ENCODE assay signal across 19 cellular contexts in genomic region chr11:117259417-117259816, GRCh38. TPM values are rescaled to one million over a fixed set of nuclear protein-coding genes. Genes with fewer than 3 reads are reported as not detected.
DNase-seq lines count a peak whose midpoint lies in the region; ATAC-seq, FAIRE-seq and TF ChIP-seq lines count a peak whose summit lies in the region.
"Had no signal": no experiment of that assay in that cellular context is flagged by ENCODE, and none has a peak within 500 bp of the region (broad histone marks: within the 10 kb centered on the region; RNA-seq: fewer than 3 reads in every experiment).

No MANE protein-coding gene starts in this region.

- peaks cover 0 to 15% (median 4%) of the 10 kb centered on the region in 3 experiments for H3K36me3 ChIP-seq in naive thymus-derived CD4-positive, alpha-beta T cell (ENCODE audit: control insufficient read depth in 2 of 3, insufficient read depth in 3 of 3, low read length in 3 of 3)
- H3K36me3 ChIP-seq: colonic mucosa, ovary had no signal

- DNase-seq in AG08396 (ENCODE audit: low spot score) (peak; percentile 50), HFFc6 (peak; percentile 68), astrocyte of the spinal cord (ENCODE audit: low read depth, low spot score) (peak; percentile 59), frontal cortex (ENCODE audit: low spot score in 2 of 2) (no peak), G401 (ENCODE audit: low spot score) (no peak), SHP77 treated with DMSO at 0.1 percent for 48 hours (lab: John Stamatoyannopoulos, UW) (no peak), NCI-H1436 (lab: John Stamatoyannopoulos, UW) (no peak)
- DNase-seq in naive thymus-derived CD4-positive, alpha-beta T cell: no peak
- DNase-seq: activated CD4-positive, alpha-beta T cell treated with anti-CD3 and anti-CD28 coated beads, Interleukin-2, amount 50 U/mL, for 4 hours; colonic mucosa; left ventricle myocardium inferior; NCI-H446; ovary; right lobe of liver; stimulated activated CD4-positive, alpha-beta T cell treated with anti-CD3 and anti-CD28 coated beads, Interleukin-2, amount 100 ng/mL, for 24 hours; T-helper 1 cell; upper lobe of right lung had no signal

- no peak overlapping the region for H3K27ac ChIP-seq in naive thymus-derived CD4-positive, alpha-beta T cell (ENCODE audit: low read depth, low read length)
- H3K27ac ChIP-seq: colonic mucosa, left ventricle myocardium inferior, ovary, right lobe of liver, upper lobe of right lung, VCaP had no signal

- in situ Hi-C loops in astrocyte of the spinal cord (cut with HindIII; ENCODE audit: low sequenced_read_pairs) (no loop called here), G401 (cut with HindIII; ENCODE audit: low sequenced_read_pairs) (no loop called here)

- ATAC-seq in naive thymus-derived CD4-positive, alpha-beta T cell: no peak
- ATAC-seq: right lobe of liver, upper lobe of right lung had no signal

- peaks cover 2% of the 10 kb centered on the region; the same call in 1 of the 2 replicates for H3K27me3 Mint-ChIP-seq in HFFc6 (ENCODE audit: insufficient read depth)
- no peaks in the 10 kb centered on the region for H3K27me3 Mint-ChIP-seq in naive thymus-derived CD4-positive, alpha-beta T cell

- CTCF ChIA-PET in naive thymus-derived CD4-positive, alpha-beta T cell (lab: Charles Lee): no interaction called here

- H3K9me3 Mint-ChIP-seq in HFFc6: no peaks in the 10 kb centered on the region
- no peaks in the 10 kb centered on the region for H3K9me3 Mint-ChIP-seq in naive thymus-derived CD4-positive, alpha-beta T cell

- POLR2A ChIA-PET in naive thymus-derived CD4-positive, alpha-beta T cell (lab: Charles Lee): no interaction called here

- H3K4me1 ChIP-seq in naive thymus-derived CD4-positive, alpha-beta T cell (ENCODE audit: control insufficient read depth in 2 of 2, insufficient read depth in 2 of 2, low read length in 2 of 2): no peaks in the 10 kb centered on the region
- H3K4me1 ChIP-seq: colonic mucosa, left ventricle myocardium inferior, right lobe of liver, upper lobe of right lung had no signal

- H3K4me3 ChIP-seq in astrocyte of the spinal cord (ENCODE audit: low read depth, low read length): no peak overlapping the region
- H3K4me3 ChIP-seq in naive thymus-derived CD4-positive, alpha-beta T cell (ENCODE audit: low read length): no peak overlapping the region
- H3K4me3 ChIP-seq: colonic mucosa, left ventricle myocardium inferior, ovary, right lobe of liver, upper lobe of right lung had no signal

- FAIRE-seq in frontal cortex (lab: Jason Lieb, UNC): peak; percentile 31
- FAIRE-seq: endometrium had no signal

- peak overlapping the region; percentile 36 for H3K4me3 Mint-ChIP-seq in HFFc6
- no peak overlapping the region for H3K4me3 Mint-ChIP-seq in naive thymus-derived CD4-positive, alpha-beta T cell

- peaks cover 43% of the 10 kb centered on the region for H3K4me1 Mint-ChIP-seq in HFFc6 (ENCODE audit: low read depth)
- H3K4me1 Mint-ChIP-seq in naive thymus-derived CD4-positive, alpha-beta T cell: peaks cover 0 to 5% (median 4%) of the 10 kb centered on the region in 7 donors

- no peaks in the 10 kb centered on the region for H3K27me3 ChIP-seq in naive thymus-derived CD4-positive, alpha-beta T cell (ENCODE audit: control insufficient read depth in 2 of 2, insufficient read depth in 2 of 2, low read length in 2 of 2)
- H3K27me3 ChIP-seq: colonic mucosa, ovary, right lobe of liver, upper lobe of right lung had no signal

- TF ChIP-seq CTCF in HFFc6 (IDR thresholded peaks at IDR 0.05) (no peak), astrocyte of the spinal cord (IDR thresholded peaks at IDR 0.05; ENCODE audit: low read depth, low read length) (no peak)

- intact Hi-C loops in naive thymus-derived CD4-positive, alpha-beta T cell (cut with micrococcal nuclease): no loop called here

- no peaks in the 10 kb centered on the region for H3K9me3 ChIP-seq in naive thymus-derived CD4-positive, alpha-beta T cell (ENCODE audit: control insufficient read depth in 2 of 3, low read length in 3 of 3)
- H3K9me3 ChIP-seq: colonic mucosa, left ventricle myocardium inferior, ovary, right lobe of liver, upper lobe of right lung had no signal

- peak overlapping the region; percentile 71 for H3K27ac Mint-ChIP-seq in HFFc6
- H3K27ac Mint-ChIP-seq in naive thymus-derived CD4-positive, alpha-beta T cell: no peak overlapping the region

- H3K36me3 Mint-ChIP-seq in HFFc6 (ENCODE audit: low read depth): peaks cover 34% of the 10 kb centered on the region
- H3K36me3 Mint-ChIP-seq in naive thymus-derived CD4-positive, alpha-beta T cell: peaks cover 4 to 49% (median 27%) of the 10 kb centered on the region in 5 donors

RNA-seq across cellular contexts. Expression of gene RNF214, which starts 26.9 kb away (rescaled TPM):
- total RNA-seq in HFFc6 (2021; fragmentation: NEBNext Ultra II Directional; extraction: Animal tissue kit (Norgen Biotek cat#: 25700)): 10 to 100 TPM; 17.7 to 25.6 (median 22.1) TPM
- 15.1 TPM for total RNA-seq in frontal cortex
- total RNA-seq in G401 (2014; rRNA removed; shearing (Covaris generic)): 5.5 and 18.3 TPM in 2 replicates
- 10 to 100 TPM; 16.6 to 36.0 (median 24.0) TPM for total RNA-seq in naive thymus-derived CD4-positive, alpha-beta T cell
- polyA plus RNA-seq in naive thymus-derived CD4-positive, alpha-beta T cell: 10 to 100 TPM in 1 of 2 donors, 1 to 10 TPM in 1; 9.7 to 10.2 TPM

RNA-seq across cellular contexts. Expression of gene PCSK7, which starts 27.5 kb away (rescaled TPM):
- 10 to 100 TPM; 64.1 to 73.6 (median 68.0) TPM for total RNA-seq in HFFc6 (2021; fragmentation: NEBNext Ultra II Directional; extraction: Animal tissue kit (Norgen Biotek cat#: 25700))
- total RNA-seq in frontal cortex: 20.0 TPM
- total RNA-seq in G401 (2014; rRNA removed; shearing (Covaris generic)): 40.3 and 52.6 TPM in 2 replicates
- 100 to 1,000 TPM; 196 to 319 (median 312) TPM for total RNA-seq in naive thymus-derived CD4-positive, alpha-beta T cell
- 10 to 100 TPM; 45.4 to 71.4 TPM for polyA plus RNA-seq in naive thymus-derived CD4-positive, alpha-beta T cell

RNA-seq across cellular contexts. Expression of gene BACE1-AS, which starts 31.7 kb away (rescaled TPM):
- total RNA-seq in HFFc6 (2021; fragmentation: NEBNext Ultra II Directional; extraction: Animal tissue kit (Norgen Biotek cat#: 25700)): 1 to 10 TPM; 4.3 to 6.4 (median 5.7) TPM
- 3.7 TPM for total RNA-seq in frontal cortex
- 0.98 and 4.2 TPM in 2 replicates for total RNA-seq in G401 (2014; rRNA removed; shearing (Covaris generic))
- 10 to 100 TPM in 2 of 5 experiments, 1 to 10 TPM in 3; 4.2 to 13.2 (median 7.7) TPM for total RNA-seq in naive thymus-derived CD4-positive, alpha-beta T cell
- 1 to 10 TPM in 1 of 2 donors, under 1 TPM in 1; 0.82 to 1.5 TPM for polyA plus RNA-seq in naive thymus-derived CD4-positive, alpha-beta T cell

RNA-seq across cellular contexts. Expression of gene BACE1, which starts 56.6 kb away (rescaled TPM):
- total RNA-seq in HFFc6 (2021; fragmentation: NEBNext Ultra II Directional; extraction: Animal tissue kit (Norgen Biotek cat#: 25700)): 10 to 100 TPM; 59.6 to 80.8 (median 70.7) TPM
- total RNA-seq in frontal cortex: 21.2 TPM
- total RNA-seq in G401 (2014; rRNA removed; shearing (Covaris generic)): 2.3 and 9.7 TPM in 2 replicates
- total RNA-seq in naive thymus-derived CD4-positive, alpha-beta T cell: 1 to 10 TPM in 1 of 5 experiments, under 1 TPM in 4; 0.27 to 2.0 (median 0.34) TPM
- polyA plus RNA-seq in naive thymus-derived CD4-positive, alpha-beta T cell: under 1 TPM; 0.23 to 0.37 TPM

Comparison
In these comparisons a context has a peak if more than half of its experiments do, and no peak if none do; other contexts are left out.
1. DNase-seq: peak in AG08396 (single experiment), HFFc6 (single experiment) and astrocyte of the spinal cord (single experiment); none in frontal cortex (0 of 2), G401 (single experiment), naive thymus-derived CD4-positive, alpha-beta T cell (0 of 9), SHP77 treated with DMSO at 0.1 percent for 48 hours (single experiment) and NCI-H1436 (single experiment).